1 cellular context compared by ENCODE assay signal in the genomic region with DNA sequence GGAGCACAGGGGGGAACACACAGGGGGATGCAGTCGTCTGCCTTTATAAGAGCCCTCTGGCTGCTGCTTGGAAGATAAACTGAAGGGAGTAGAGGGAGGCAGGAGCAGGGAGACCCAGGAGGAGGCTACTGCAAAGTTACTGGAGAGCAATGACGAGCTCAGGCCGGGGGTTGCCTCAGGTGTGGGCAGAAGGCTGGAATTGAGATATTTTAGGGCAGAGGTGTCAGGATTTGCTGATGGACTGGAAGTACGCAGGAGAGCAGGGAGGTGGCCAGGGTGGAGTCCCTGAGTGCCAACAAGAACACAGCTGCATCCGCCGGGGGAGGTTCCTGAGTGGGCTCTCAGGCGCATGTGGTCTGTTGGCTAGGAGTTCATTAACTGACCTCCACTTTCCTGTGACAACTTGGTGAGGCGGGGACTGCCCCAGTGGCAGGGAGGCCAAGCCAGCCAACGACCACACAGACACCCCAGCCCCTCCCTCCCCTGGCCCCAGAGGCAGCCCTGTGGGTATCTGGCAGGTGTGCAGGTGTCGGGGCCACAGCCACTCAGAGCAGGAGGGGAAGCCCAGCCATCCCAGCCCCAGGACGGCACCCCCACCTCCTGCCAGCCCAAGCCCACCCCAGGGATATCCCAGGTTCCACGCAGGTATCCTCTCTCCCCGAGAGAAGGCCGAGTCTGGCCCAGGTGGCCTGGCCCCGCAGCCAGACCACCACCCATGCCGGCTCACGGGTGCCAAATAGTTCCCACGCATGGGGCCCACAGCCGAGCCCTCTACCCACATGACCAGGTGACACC.
A peak's percentile ranks its signal among the peaks of the same experiment; 100 is the strongest.
TF ChIP-seq lines count a peak whose summit lies in the region.

No MANE protein-coding gene starts in this region.

TF ChIP-seq in GM12878, 131 proteins besides CTCF, POLR2A, EP300 and RAD21 (continued from another document and continues in another):
- no peak for TF ChIP-seq ZNF592 (IDR thresholded peaks at IDR 0.05)
- TF ChIP-seq CBX3 (IDR thresholded peaks at IDR 0.05; ENCODE audit: borderline replicate concordance, low read depth): no peak
- TF ChIP-seq ZNF384 (IDR thresholded peaks at IDR 0.05; ENCODE audit: borderline replicate concordance, low read depth, low read length): no peak
- TF ChIP-seq MEF2A (IDR thresholded peaks at IDR 0.05; ENCODE audit: insufficient read depth, low read depth, low read length): no peak
- TF ChIP-seq, protein P1, sequence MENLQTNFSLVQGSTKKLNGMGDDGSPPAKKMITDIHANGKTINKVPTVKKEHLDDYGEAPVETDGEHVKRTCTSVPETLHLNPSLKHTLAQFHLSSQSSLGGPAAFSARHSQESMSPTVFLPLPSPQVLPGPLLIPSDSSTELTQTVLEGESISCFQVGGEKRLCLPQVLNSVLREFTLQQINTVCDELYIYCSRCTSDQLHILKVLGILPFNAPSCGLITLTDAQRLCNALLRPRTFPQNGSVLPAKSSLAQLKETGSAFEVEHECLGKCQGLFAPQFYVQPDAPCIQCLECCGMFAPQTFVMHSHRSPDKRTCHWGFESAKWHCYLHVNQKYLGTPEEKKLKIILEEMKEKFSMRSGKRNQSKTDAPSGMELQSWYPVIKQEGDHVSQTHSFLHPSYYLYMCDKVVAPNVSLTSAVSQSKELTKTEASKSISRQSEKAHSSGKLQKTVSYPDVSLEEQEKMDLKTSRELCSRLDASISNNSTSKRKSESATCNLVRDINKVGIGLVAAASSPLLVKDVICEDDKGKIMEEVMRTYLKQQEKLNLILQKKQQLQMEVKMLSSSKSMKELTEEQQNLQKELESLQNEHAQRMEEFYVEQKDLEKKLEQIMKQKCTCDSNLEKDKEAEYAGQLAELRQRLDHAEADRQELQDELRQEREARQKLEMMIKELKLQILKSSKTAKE (IDR thresholded peaks at IDR 0.05; ENCODE audit: low read depth, poor library complexity, severe bottlenecking): peak; percentile 53
- no peak for TF ChIP-seq CHD1 (IDR thresholded peaks at IDR 0.05; ENCODE audit: low read depth, low read length)
- no peak for TF ChIP-seq USF2 (IDR thresholded peaks at IDR 0.05; ENCODE audit: borderline replicate concordance, low read depth, low read length)
- no peak for TF ChIP-seq BMI1 (IDR thresholded peaks at IDR 0.05; ENCODE audit: borderline replicate concordance)
- no peak for TF ChIP-seq RCOR1 (conservative IDR thresholded peaks at IDR 0.05; ENCODE audit: low read depth, low read length)
- TF ChIP-seq TCF12 (IDR thresholded peaks at IDR 0.05; ENCODE audit: low read depth, low read length): 0 out of 2 replicates have a peak, but pooled peaks have one; percentile 37
- peak; percentile 48; the same call in 1 of the 2 replicates for TF ChIP-seq DPF2 (IDR thresholded peaks at IDR 0.05)
- no peak for TF ChIP-seq SMARCA5 (IDR thresholded peaks at IDR 0.05)
- TF ChIP-seq ZNF217 (IDR thresholded peaks at IDR 0.05): no peak; the same call in 1 of the 2 replicates
- TF ChIP-seq LARP7 (IDR thresholded peaks at IDR 0.05): no peak
- TF ChIP-seq IKZF1 (conservative IDR thresholded peaks at IDR 0.05): peak; percentile 69; the same call in 1 of the 2 replicates
- TF ChIP-seq HDAC6 (IDR thresholded peaks at IDR 0.05; ENCODE audit: unreplicated experiment): no peak
- TF ChIP-seq, protein P2, sequence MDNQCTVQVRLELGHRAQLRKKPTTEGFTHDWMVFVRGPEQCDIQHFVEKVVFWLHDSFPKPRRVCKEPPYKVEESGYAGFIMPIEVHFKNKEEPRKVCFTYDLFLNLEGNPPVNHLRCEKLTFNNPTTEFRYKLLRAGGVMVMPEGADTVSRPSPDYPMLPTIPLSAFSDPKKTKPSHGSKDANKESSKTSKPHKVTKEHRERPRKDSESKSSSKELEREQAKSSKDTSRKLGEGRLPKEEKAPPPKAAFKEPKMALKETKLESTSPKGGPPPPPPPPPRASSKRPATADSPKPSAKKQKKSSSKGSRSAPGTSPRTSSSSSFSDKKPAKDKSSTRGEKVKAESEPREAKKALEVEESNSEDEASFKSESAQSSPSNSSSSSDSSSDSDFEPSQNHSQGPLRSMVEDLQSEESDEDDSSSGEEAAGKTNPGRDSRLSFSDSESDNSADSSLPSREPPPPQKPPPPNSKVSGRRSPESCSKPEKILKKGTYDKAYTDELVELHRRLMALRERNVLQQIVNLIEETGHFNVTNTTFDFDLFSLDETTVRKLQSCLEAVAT (IDR thresholded peaks at IDR 0.05): no peak
- TF ChIP-seq POU2F2 (IDR thresholded peaks at IDR 0.05; ENCODE audit: borderline replicate concordance, low read depth, low read length): no peak
- TF ChIP-seq RAD51 (IDR thresholded peaks at IDR 0.05): no peak
- no peak for TF ChIP-seq WRNIP1 (IDR thresholded peaks at IDR 0.05; ENCODE audit: borderline replicate concordance, low read depth, low read length)
- TF ChIP-seq ZNF24 (IDR thresholded peaks at IDR 0.05): no peak
- TF ChIP-seq ZZZ3 (IDR thresholded peaks at IDR 0.05; ENCODE audit: control insufficient read depth, insufficient read length, low read depth): no peak
- peak; percentile 7 to 56; a peak in 2 of 4 replicates for TF ChIP-seq BHLHE40 (IDR thresholded peaks at IDR 0.05; ENCODE audit: borderline replicate concordance in 1 of 2, low read depth in 2 of 2, low read length in 1 of 2)
- no peak for TF ChIP-seq SIX5 (IDR thresholded peaks at IDR 0.05; ENCODE audit: low read depth, low read length, severe bottlenecking)
- no peak for TF ChIP-seq POLR2AphosphoS5 (IDR thresholded peaks at IDR 0.05; ENCODE audit: low read length)
- TF ChIP-seq, protein P3, sequence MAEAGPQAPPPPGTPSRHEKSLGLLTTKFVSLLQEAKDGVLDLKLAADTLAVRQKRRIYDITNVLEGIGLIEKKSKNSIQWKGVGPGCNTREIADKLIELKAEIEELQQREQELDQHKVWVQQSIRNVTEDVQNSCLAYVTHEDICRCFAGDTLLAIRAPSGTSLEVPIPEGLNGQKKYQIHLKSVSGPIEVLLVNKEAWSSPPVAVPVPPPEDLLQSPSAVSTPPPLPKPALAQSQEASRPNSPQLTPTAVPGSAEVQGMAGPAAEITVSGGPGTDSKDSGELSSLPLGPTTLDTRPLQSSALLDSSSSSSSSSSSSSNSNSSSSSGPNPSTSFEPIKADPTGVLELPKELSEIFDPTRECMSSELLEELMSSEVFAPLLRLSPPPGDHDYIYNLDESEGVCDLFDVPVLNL (IDR thresholded peaks at IDR 0.05; ENCODE audit: low read depth, low read length): no peak
- TF ChIP-seq EED (IDR thresholded peaks at IDR 0.05; ENCODE audit: low read depth): no peak
- TF ChIP-seq, protein P4, sequence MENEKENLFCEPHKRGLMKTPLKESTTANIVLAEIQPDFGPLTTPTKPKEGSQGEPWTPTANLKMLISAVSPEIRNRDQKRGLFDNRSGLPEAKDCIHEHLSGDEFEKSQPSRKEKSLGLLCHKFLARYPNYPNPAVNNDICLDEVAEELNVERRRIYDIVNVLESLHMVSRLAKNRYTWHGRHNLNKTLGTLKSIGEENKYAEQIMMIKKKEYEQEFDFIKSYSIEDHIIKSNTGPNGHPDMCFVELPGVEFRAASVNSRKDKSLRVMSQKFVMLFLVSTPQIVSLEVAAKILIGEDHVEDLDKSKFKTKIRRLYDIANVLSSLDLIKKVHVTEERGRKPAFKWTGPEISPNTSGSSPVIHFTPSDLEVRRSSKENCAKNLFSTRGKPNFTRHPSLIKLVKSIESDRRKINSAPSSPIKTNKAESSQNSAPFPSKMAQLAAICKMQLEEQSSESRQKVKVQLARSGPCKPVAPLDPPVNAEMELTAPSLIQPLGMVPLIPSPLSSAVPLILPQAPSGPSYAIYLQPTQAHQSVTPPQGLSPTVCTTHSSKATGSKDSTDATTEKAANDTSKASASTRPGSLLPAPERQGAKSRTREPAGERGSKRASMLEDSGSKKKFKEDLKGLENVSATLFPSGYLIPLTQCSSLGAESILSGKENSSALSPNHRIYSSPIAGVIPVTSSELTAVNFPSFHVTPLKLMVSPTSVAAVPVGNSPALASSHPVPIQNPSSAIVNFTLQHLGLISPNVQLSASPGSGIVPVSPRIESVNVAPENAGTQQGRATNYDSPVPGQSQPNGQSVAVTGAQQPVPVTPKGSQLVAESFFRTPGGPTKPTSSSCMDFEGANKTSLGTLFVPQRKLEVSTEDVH (IDR thresholded peaks at IDR 0.05; ENCODE audit: low read depth, partially characterized antibody): no peak
- TF ChIP-seq ETV6 (conservative IDR thresholded peaks at IDR 0.05 in 1 of 2, IDR thresholded peaks at IDR 0.05 in 1 of 2; ENCODE audit: borderline replicate concordance in 1 of 2, low read depth in 1 of 2): no peak
- 0 out of 2 replicates have a peak, but pooled peaks have one; percentile 6 for TF ChIP-seq RUNX3 (IDR thresholded peaks at IDR 0.05; ENCODE audit: low read length)
- no peak for TF ChIP-seq BACH1 (IDR thresholded peaks at IDR 0.05; ENCODE audit: borderline replicate concordance)
- TF ChIP-seq NKRF (conservative IDR thresholded peaks at IDR 0.05): no peak
- TF ChIP-seq MTA2 (IDR thresholded peaks at IDR 0.05; ENCODE audit: low read depth): peak; percentile 60
- no peak for TF ChIP-seq ZNF622 (IDR thresholded peaks at IDR 0.05)
- no peak for TF ChIP-seq CREB1 (IDR thresholded peaks at IDR 0.05; ENCODE audit: low read depth)
- TF ChIP-seq IRF4 (IDR thresholded peaks at IDR 0.05; ENCODE audit: low read depth, low read length): no peak
- no peak for TF ChIP-seq RB1 (IDR thresholded peaks at IDR 0.05; ENCODE audit: borderline replicate concordance)
- no peak for TF ChIP-seq STAT1 (conservative IDR thresholded peaks at IDR 0.05)
- no peak for TF ChIP-seq NFIC (IDR thresholded peaks at IDR 0.05; ENCODE audit: low read depth, low read length)
- peak; percentile 8 for TF ChIP-seq MEF2B (IDR thresholded peaks at IDR 0.05; ENCODE audit: partially characterized antibody, poor library complexity, severe bottlenecking)
- TF ChIP-seq KDM1A (IDR thresholded peaks at IDR 0.05; ENCODE audit: borderline replicate concordance): no peak
- TF ChIP-seq KAT2A (conservative IDR thresholded peaks at IDR 0.05; ENCODE audit: control insufficient read depth, low read depth, low read length): no peak
- TF ChIP-seq SMAD1 (IDR thresholded peaks at IDR 0.05; ENCODE audit: low read depth, partially characterized antibody): no peak
- no peak for TF ChIP-seq TARDBP (IDR thresholded peaks at IDR 0.05; ENCODE audit: borderline replicate concordance)
- TF ChIP-seq BCLAF1 (IDR thresholded peaks at IDR 0.05): no peak
